In genomic region chr14:24232121-24232644, GRCh38 we compare ENCODE assay signal across 1 cellular context.
TF ChIP-seq lines count a peak whose summit lies in the region.

Gene NEDD8, minus strand, starts transcription at chr14:24232367. Its CDS starts 100 bp downstream, at chr14:24232267.

TF ChIP-seq in HCT116, 20 proteins besides CTCF, POLR2A, EP300 and RAD21 (continued from another document):
- TF ChIP-seq REST (IDR thresholded peaks at IDR 0.05; ENCODE audit: low read depth) (no peak), EZH2 (IDR thresholded peaks at IDR 0.05) (no peak), JUND (IDR thresholded peaks at IDR 0.05) (no peak), ATF3 (IDR thresholded peaks at IDR 0.05) (no peak), CBX3 (IDR thresholded peaks at IDR 0.05; ENCODE audit: low read depth) (no peak), EGR1 (IDR thresholded peaks at IDR 0.05; ENCODE audit: low read depth) (no peak), FOSL1 (IDR thresholded peaks at IDR 0.05; ENCODE audit: low read depth) (no peak)
